In genomic region chr21:45136927-45137611, GRCh38 we compare ENCODE assay signal across 8 cellular contexts.
DNase-seq lines count a peak whose midpoint lies in the region; ATAC-seq and TF ChIP-seq lines count a peak whose summit lies in the region.

No MANE protein-coding gene starts in this region.

- no peaks in the 10 kb centered on the region for H3K4me1 ChIP-seq in liver (ENCODE audit: control insufficient read depth in 4 of 4, insufficient read depth in 4 of 4, low read length in 3 of 4)

- no peak for ATAC-seq in GM19328 (IDR thresholded peaks at IDR 0.05; ENCODE audit: unreplicated experiment)

- no peaks in the 10 kb centered on the region for H3K36me3 ChIP-seq in liver (ENCODE audit: control insufficient read depth in 4 of 4, insufficient read depth in 3 of 4, low read depth in 1 of 4, low read length in 3 of 4)

- H3K27ac ChIP-seq in coronary artery (peak overlapping the region in 1 of 2 donors; percentile 46), liver (ENCODE audit: low read depth in 1 of 2, low read length in 2 of 2) (no peak overlapping the region)

- DNase-seq in AG04449 (ENCODE audit: low read depth, low spot score) (peak; percentile 77), GM13977 (ENCODE audit: low spot score) (peak; percentile 87), NCI-H345 (lab: John Stamatoyannopoulos, UW) (peak; percentile 78), coronary artery (ENCODE audit: low spot score) (peak; percentile 83)
- DNase-seq in activated CD4-positive, alpha-beta T cell treated with anti-CD3 and anti-CD28 coated beads for 1 hour: peak; percentile 44
- DNase-seq in stimulated activated CD4-positive, alpha-beta T cell treated with anti-CD3 and anti-CD28 coated beads, Interleukin-4, amount 100 ng/mL, for 48 hours (ENCODE audit: low read depth in 2 of 2): peak; percentile 56 to 72

- peak; percentile 89 for TF ChIP-seq CTCF in AG04449 (IDR thresholded peaks at IDR 0.05; ENCODE audit: insufficient read depth, low read length, missing control alignments)
- peak; percentile 85 for TF ChIP-seq CTCF in GM13977 (IDR thresholded peaks at IDR 0.05; ENCODE audit: extremely low read depth, insufficient read depth, missing control alignments)
- TF ChIP-seq CTCF in coronary artery (IDR thresholded peaks at IDR 0.05): peak; percentile 75
- TF ChIP-seq CTCF in liver (IDR thresholded peaks at IDR 0.05; ENCODE audit: low read depth, low read length, missing input control): peak; percentile 78

- 41% methylated on average over 11 of the region's 11 CpGs for WGBS in liver

- H3K9me3 ChIP-seq in liver (ENCODE audit: control insufficient read depth in 4 of 4, low read length in 3 of 4): no peaks in the 10 kb centered on the region

- CTCF ChIA-PET in AG04449 (lab: Yijun Ruan, JAX): interaction anchor here (0.7 to 9.1 kb wide), 84 partner anchors 9 to 691 kb away, joined by 3 to 601 read pairs (median 5); partner anchors contain the start of genes POFUT2, PTTG1IP, SLC19A1 and SLX9

- in situ Hi-C loops in GM13977 (cut with MboI; ENCODE audit: low pct_unique_long_range_greater_than_20kb, low sequenced_read_pairs, unreplicated experiment): loop anchor here (5.0 to 25.0 kb wide), 2 partner anchors 190 to 700 kb away; no protein-coding TSS in a partner anchor

- no peaks in the 10 kb centered on the region for H3K27me3 ChIP-seq in liver (ENCODE audit: control insufficient read depth in 4 of 4, insufficient read depth in 4 of 4, low read length in 3 of 4)

- peak; percentile 86 to 89 for TF ChIP-seq RAD21 in liver (IDR thresholded peaks at IDR 0.05)

- H3K4me3 ChIP-seq in AG04449 (ENCODE audit: low read depth, low read length) (no peak overlapping the region), coronary artery (no peak overlapping the region), liver (ENCODE audit: low read depth in 1 of 3, low read length in 3 of 3) (no peak overlapping the region)

- no peak overlapping the region for H3K9ac ChIP-seq in liver (ENCODE audit: low read depth in 1 of 2, low read length in 2 of 2)

- POLR2A ChIA-PET in AG04449 (lab: Yijun Ruan, JAX): interaction anchor here (0.7 to 1.5 kb wide), 2 partner anchors 151 to 167 kb away, joined by 3 to 4 read pairs; partner anchors contain the start of gene POFUT2

TF ChIP-seq in liver, 16 proteins besides CTCF, POLR2A, EP300 and RAD21:
- TF ChIP-seq EGR1 (IDR thresholded peaks at IDR 0.05; ENCODE audit: low read depth in 2 of 2): no peak
- TF ChIP-seq TAF1 (conservative IDR thresholded peaks at IDR 0.05): no peak
- TF ChIP-seq YY1 (IDR thresholded peaks at IDR 0.05): no peak
- no peak for TF ChIP-seq NR2F2 (IDR thresholded peaks at IDR 0.05)
- no peak for TF ChIP-seq RXRA (IDR thresholded peaks at IDR 0.05)
- TF ChIP-seq HNF4A (conservative IDR thresholded peaks at IDR 0.05): no peak
- TF ChIP-seq FOXA1 (IDR thresholded peaks at IDR 0.05): no peak
- no peak for TF ChIP-seq SP1 (IDR thresholded peaks at IDR 0.05)
- TF ChIP-seq GABPA (IDR thresholded peaks at IDR 0.05 in 1 of 2, conservative IDR thresholded peaks at IDR 0.05 in 1 of 2): no peak
